Comparison of ENCODE assay signal across 1 cellular context in the genomic region with DNA sequence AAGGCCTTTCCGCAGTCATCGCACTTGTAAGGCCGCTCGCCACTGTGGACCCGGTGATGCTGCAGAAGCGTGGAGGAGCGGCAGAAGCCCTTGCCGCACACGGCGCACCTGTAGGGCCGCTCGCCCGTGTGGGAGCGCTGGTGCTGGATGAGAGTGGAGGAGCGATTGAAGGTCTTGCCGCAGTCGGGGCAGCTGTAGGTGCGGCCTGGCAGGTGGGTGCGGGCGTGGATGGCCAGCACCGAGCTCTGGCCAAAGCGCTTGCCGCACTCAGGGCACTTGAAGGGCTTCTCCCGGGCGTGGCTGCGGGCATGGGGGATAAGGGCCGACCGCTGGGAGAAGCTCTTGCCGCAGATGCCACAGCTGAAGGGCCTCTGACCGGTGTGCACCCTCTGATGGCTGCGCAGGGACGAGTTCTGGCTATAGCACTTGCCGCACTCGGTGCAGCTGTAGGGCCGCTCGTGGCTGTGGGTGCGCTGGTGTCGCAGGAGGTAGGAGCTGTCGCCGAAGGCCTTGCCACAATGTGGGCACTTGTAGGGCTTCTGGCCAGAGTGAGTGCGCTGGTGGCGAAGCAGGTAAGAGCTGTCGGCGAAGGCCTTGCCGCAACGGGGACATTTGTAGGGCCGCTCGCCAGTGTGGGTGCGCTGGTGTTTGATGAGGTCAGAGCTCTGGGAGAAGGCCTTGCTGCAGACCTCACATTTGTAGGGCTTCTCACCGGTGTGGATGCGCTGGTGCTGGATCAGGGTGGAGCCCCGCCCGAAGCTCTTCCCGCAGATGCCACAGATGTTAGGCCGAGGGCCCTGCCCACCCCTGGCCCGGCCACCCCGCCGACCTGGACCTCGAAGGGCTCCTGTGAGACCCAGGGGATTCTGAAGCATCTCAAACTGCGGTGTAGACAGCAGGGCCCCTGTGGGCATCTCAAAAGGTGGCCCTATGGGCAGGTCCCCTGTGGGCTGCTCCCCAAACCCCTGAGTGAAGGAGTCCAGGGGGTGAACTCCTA.
TF ChIP-seq lines count a peak whose summit lies in the region.

No MANE protein-coding gene starts in this region.

TF ChIP-seq in SK-N-SH treated with all-trans-retinoic acid at 6 μM for 48 hours, 23 proteins besides CTCF, POLR2A, EP300 and RAD21 (continued from another document):
- TF ChIP-seq, protein P1, sequence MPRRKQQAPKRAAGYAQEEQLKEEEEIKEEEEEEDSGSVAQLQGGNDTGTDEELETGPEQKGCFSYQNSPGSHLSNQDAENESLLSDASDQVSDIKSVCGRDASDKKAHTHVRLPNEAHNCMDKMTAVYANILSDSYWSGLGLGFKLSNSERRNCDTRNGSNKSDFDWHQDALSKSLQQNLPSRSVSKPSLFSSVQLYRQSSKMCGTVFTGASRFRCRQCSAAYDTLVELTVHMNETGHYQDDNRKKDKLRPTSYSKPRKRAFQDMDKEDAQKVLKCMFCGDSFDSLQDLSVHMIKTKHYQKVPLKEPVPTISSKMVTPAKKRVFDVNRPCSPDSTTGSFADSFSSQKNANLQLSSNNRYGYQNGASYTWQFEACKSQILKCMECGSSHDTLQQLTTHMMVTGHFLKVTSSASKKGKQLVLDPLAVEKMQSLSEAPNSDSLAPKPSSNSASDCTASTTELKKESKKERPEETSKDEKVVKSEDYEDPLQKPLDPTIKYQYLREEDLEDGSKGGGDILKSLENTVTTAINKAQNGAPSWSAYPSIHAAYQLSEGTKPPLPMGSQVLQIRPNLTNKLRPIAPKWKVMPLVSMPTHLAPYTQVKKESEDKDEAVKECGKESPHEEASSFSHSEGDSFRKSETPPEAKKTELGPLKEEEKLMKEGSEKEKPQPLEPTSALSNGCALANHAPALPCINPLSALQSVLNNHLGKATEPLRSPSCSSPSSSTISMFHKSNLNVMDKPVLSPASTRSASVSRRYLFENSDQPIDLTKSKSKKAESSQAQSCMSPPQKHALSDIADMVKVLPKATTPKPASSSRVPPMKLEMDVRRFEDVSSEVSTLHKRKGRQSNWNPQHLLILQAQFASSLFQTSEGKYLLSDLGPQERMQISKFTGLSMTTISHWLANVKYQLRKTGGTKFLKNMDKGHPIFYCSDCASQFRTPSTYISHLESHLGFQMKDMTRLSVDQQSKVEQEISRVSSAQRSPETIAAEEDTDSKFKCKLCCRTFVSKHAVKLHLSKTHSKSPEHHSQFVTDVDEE (CRISPR knock-in tag; IDR thresholded peaks at IDR 0.05): no peak
- TF ChIP-seq GLIS3 (CRISPR knock-in tag; IDR thresholded peaks at IDR 0.05): no peak
- no peak for TF ChIP-seq ZC3H10 (CRISPR knock-in tag; IDR thresholded peaks at IDR 0.05)
- no peak for TF ChIP-seq SNAI2 (CRISPR knock-in tag; IDR thresholded peaks at IDR 0.05)
- TF ChIP-seq ZNF8 (CRISPR knock-in tag; IDR thresholded peaks at IDR 0.05): no peak
- TF ChIP-seq BACH2 (CRISPR knock-in tag; IDR thresholded peaks at IDR 0.05; ENCODE audit: borderline replicate concordance): no peak
- TF ChIP-seq ZFP3 (CRISPR knock-in tag; IDR thresholded peaks at IDR 0.05): no peak
- no peak for TF ChIP-seq PPARA (CRISPR knock-in tag; IDR thresholded peaks at IDR 0.05; ENCODE audit: borderline replicate concordance)
